Comparison of ENCODE assay signal across 8 cellular contexts in the genomic region with DNA sequence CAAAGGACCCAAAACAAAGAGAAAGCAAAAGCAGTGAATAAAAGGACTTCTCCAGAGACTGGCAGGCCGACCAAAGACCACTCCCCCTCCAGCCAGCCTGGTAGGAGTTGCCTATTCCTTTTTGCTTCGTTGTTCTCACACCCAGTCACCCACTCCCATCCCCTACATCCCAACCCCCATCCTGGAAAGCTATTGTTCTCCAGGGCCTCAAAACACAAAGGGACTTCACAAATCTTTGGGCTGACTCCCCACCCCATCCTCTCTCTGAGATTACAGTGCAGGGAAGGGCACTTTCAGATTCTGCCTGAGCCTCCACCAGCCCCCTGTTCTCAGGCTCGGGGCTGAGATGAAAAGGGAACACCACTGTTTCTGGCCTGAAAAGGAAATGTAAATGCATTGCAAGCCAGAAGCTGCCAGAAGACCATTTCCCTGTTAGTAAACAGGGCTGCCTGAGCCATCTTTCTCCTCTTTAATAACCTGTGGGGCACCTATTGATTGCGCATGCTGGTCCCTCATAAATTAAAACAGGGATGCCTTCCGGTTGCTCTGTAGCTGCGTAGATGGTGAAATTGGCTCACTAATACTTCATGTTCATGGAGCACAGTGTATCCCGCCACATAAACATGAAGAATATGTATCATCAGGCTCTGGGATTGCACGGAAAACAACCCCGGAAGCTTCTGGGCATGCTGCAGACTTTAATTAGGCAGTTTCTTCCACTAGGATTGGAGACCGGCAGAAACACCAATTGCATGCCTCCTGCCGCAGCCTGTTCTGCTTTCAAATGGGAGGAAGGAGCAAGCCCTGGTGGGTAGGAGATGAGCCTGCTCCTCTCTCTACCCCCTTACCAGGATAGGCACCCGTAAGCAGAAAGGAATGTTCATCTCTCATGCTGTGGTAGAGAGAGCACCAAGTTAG.
DNase-seq lines count a peak whose midpoint lies in the region; ATAC-seq and TF ChIP-seq lines count a peak whose summit lies in the region.

No MANE protein-coding gene starts in this region.

- H3K36me3 ChIP-seq in BLaER1: no peaks in the 10 kb centered on the region
- H3K36me3 ChIP-seq in SJCRH30: no peaks in the 10 kb centered on the region

- peaks cover 15% of the 10 kb centered on the region for H3K9me3 ChIP-seq in BLaER1
- no peaks in the 10 kb centered on the region for H3K9me3 ChIP-seq in SJCRH30 (replicated peaks)

- H3K27me3 Mint-ChIP-seq in HFFc6 (ENCODE audit: insufficient read depth): no peaks in the 10 kb centered on the region; the same call in 1 of the 2 replicates
- H3K27me3 Mint-ChIP-seq in stimulated activated naive CD8-positive, alpha-beta T cell treated with anti-CD3 and anti-CD28 coated beads, Interleukin-15, amount 100 ng/mL, for 72 hours: no peaks in the 10 kb centered on the region

- DNase-seq in HFFc6: peak; percentile 88
- DNase-seq in amniotic epithelial cell (ENCODE audit: low read depth): peak; percentile 91
- DNase-seq in iris pigment epithelial cell (ENCODE audit: low read depth): peak; percentile 78
- peak in 1 of 2 donors; percentile 23 for DNase-seq in stimulated activated naive CD8-positive, alpha-beta T cell treated with anti-CD3 and anti-CD28 coated beads, Interleukin-15, amount 100 ng/mL, for 72 hours
- no peak for DNase-seq in SJCRH30
- DNase-seq in DMS79 treated with DMSO at 0.1 percent for 48 hours (lab: John Stamatoyannopoulos, UW): no peak

- H4K20me1 ChIP-seq in BLaER1: no peaks in the 10 kb centered on the region

- H3K27ac Mint-ChIP-seq in HFFc6: peak overlapping the region; percentile 95
- H3K27ac Mint-ChIP-seq in stimulated activated naive CD8-positive, alpha-beta T cell treated with anti-CD3 and anti-CD28 coated beads, Interleukin-15, amount 100 ng/mL, for 72 hours: peak overlapping the region; percentile 92 to 99

- H3K27ac ChIP-seq in BLaER1: peak overlapping the region; percentile 60
- H3K27ac ChIP-seq in SJCRH30: no peak overlapping the region

- H3K4me2 ChIP-seq in BLaER1: peak overlapping the region; percentile 65

- peaks cover 55% of the 10 kb centered on the region for H3K4me1 Mint-ChIP-seq in HFFc6 (ENCODE audit: low read depth)
- peaks cover 46% of the 10 kb centered on the region for H3K4me1 Mint-ChIP-seq in stimulated activated naive CD8-positive, alpha-beta T cell treated with anti-CD3 and anti-CD28 coated beads, Interleukin-15, amount 100 ng/mL, for 72 hours

- 0 out of 2 replicates have a peak, but pooled peaks cover 4% of the 10 kb centered on the region for H3K9me3 Mint-ChIP-seq in HFFc6
- H3K9me3 Mint-ChIP-seq in stimulated activated naive CD8-positive, alpha-beta T cell treated with anti-CD3 and anti-CD28 coated beads, Interleukin-15, amount 100 ng/mL, for 72 hours: no peaks in the 10 kb centered on the region

- H3K36me3 Mint-ChIP-seq in HFFc6 (ENCODE audit: low read depth): no peaks in the 10 kb centered on the region

- ATAC-seq in stimulated activated naive CD8-positive, alpha-beta T cell treated with anti-CD3 and anti-CD28 coated beads, Interleukin-15, amount 100 ng/mL, for 72 hours: peak; percentile 27
- ATAC-seq in GM19395 (IDR thresholded peaks at IDR 0.05; ENCODE audit: unreplicated experiment): no peak

- H3K9ac ChIP-seq in BLaER1: peak overlapping the region; percentile 42; the same call in 1 of the 2 replicates

- H3K4me1 ChIP-seq in BLaER1 (peaks cover 46% of the 10 kb centered on the region), SJCRH30 (no peaks in the 10 kb centered on the region)

- no peaks in the 10 kb centered on the region for H3K27me3 ChIP-seq in BLaER1
- no peaks in the 10 kb centered on the region for H3K27me3 ChIP-seq in SJCRH30

- peak overlapping the region; percentile 79 for H3K4me3 Mint-ChIP-seq in HFFc6
- H3K4me3 Mint-ChIP-seq in stimulated activated naive CD8-positive, alpha-beta T cell treated with anti-CD3 and anti-CD28 coated beads, Interleukin-15, amount 100 ng/mL, for 72 hours: peak overlapping the region; percentile 78 to 90

- H3K4me3 ChIP-seq in BLaER1 (peak overlapping the region; percentile 40), SJCRH30 (no peak overlapping the region)

- no peak; the same call in 1 of the 2 replicates for TF ChIP-seq CTCF in HFFc6 (IDR thresholded peaks at IDR 0.05)

Comparison
In these comparisons a context has a peak if more than half of its experiments do, and no peak if none do; other contexts are left out.
1. DNase-seq: peak in HFFc6 (single experiment), amniotic epithelial cell (single experiment) and iris pigment epithelial cell (single experiment); none in SJCRH30 (0 of 2) and DMS79 treated with DMSO at 0.1 percent for 48 hours (single experiment).